ENCODE assay signal across 15 cellular contexts in genomic region chr12:12546314-12546772, GRCh38. TPM values are rescaled to one million over a fixed set of nuclear protein-coding genes. Genes with fewer than 3 reads are reported as not detected.
DNase-seq lines count a peak whose midpoint lies in the region; ATAC-seq and TF ChIP-seq lines count a peak whose summit lies in the region.
"Had no signal": no experiment of that assay in that cellular context is flagged by ENCODE, and none has a peak within 500 bp of the region (broad histone marks: within the 10 kb centered on the region; RNA-seq: fewer than 3 reads in every experiment).

No MANE protein-coding gene starts in this region.

- H3K27me3 ChIP-seq in CD8-positive, alpha-beta memory T cell (ENCODE audit: insufficient read depth, low read length, poor library complexity, severe bottlenecking), result no peaks in the 10 kb centered on the region
- H3K27me3 ChIP-seq: colonic mucosa had no signal

- H3K36me3 ChIP-seq in CD8-positive, alpha-beta memory T cell (ENCODE audit: insufficient read depth, low read length), result no peaks in the 10 kb centered on the region
- H3K36me3 ChIP-seq: colonic mucosa had no signal

- peaks cover 2% of the 10 kb centered on the region for H3K4me1 ChIP-seq in CD8-positive, alpha-beta memory T cell (ENCODE audit: insufficient read depth, low read length)
- H3K4me1 ChIP-seq: colonic mucosa had no signal

- H3K27me3 Mint-ChIP-seq in natural killer cell treated with Interleukin-12 subunit alpha and Interleukin-12 subunit beta and Interleukin-15 and Interleukin-18, amount 100 ng/mL, for 72 hours, result peaks cover 0 to 3% of the 10 kb centered on the region in 2 donors
- no peaks in the 10 kb centered on the region for H3K27me3 Mint-ChIP-seq in CD8-positive, alpha-beta memory T cell
- H3K27me3 Mint-ChIP-seq: stimulated activated memory B cell treated with anti-CD40 and anti-IgM and Interleukin-4, amounts not matched to agents 10 μg/mL and 1 μg/mL and 100 μg/mL, for 72 hours had no signal

- H3K27ac Mint-ChIP-seq in natural killer cell treated with Interleukin-12 subunit alpha and Interleukin-12 subunit beta and Interleukin-15 and Interleukin-18, amount 100 ng/mL, for 72 hours, result no peak overlapping the region
- peak overlapping the region in 1 of 8 donors; percentile 24 for H3K27ac Mint-ChIP-seq in CD8-positive, alpha-beta memory T cell
- H3K27ac Mint-ChIP-seq: activated CD8-positive, alpha-beta T cell treated with anti-CD3 and anti-CD28 coated beads, Interleukin-2, amount 10 ng/mL, durations not matched to agents 7 days and 5 days; stimulated activated memory B cell treated with anti-CD40 and anti-IgM and Interleukin-4, amounts not matched to agents 10 μg/mL and 1 μg/mL and 100 μg/mL, for 72 hours had no signal

- no peak overlapping the region for H3K4me3 Mint-ChIP-seq in natural killer cell treated with Interleukin-12 subunit alpha and Interleukin-12 subunit beta and Interleukin-15 and Interleukin-18, amount 100 ng/mL, for 72 hours
- H3K4me3 Mint-ChIP-seq in CD8-positive, alpha-beta memory T cell, result no peak overlapping the region
- H3K4me3 Mint-ChIP-seq: activated CD8-positive, alpha-beta T cell treated with anti-CD3 and anti-CD28 coated beads, Interleukin-2, amount 10 ng/mL, durations not matched to agents 7 days and 5 days; stimulated activated memory B cell treated with anti-CD40 and anti-IgM and Interleukin-4, amounts not matched to agents 10 μg/mL and 1 μg/mL and 100 μg/mL, for 72 hours had no signal

- POLR2A ChIA-PET in CD8-positive, alpha-beta memory T cell (lab: Charles Lee), result no interaction called here

- ATAC-seq in HG02759 (IDR thresholded peaks at IDR 0.05; ENCODE audit: unreplicated experiment) (peak; percentile 51), GM18517 (IDR thresholded peaks at IDR 0.05; ENCODE audit: unreplicated experiment) (no peak)
- ATAC-seq in natural killer cell treated with Interleukin-12 subunit alpha and Interleukin-12 subunit beta and Interleukin-15 and Interleukin-18, amount 100 ng/mL, for 72 hours, result no peak
- ATAC-seq: activated CD8-positive, alpha-beta T cell treated with anti-CD3 and anti-CD28 coated beads, Interleukin-2, amount 10 ng/mL, durations not matched to agents 7 days and 5 days; stimulated activated memory B cell treated with anti-CD40 and anti-IgM and Interleukin-4, amounts not matched to agents 10 μg/mL and 1 μg/mL and 100 μg/mL, for 72 hours had no signal

- no peaks in the 10 kb centered on the region for H3K9me3 ChIP-seq in CD8-positive, alpha-beta memory T cell (ENCODE audit: low read length)
- H3K9me3 ChIP-seq: colonic mucosa had no signal

- DNase-seq in DMS53 treated with DMSO at 0.1 percent for 48 hours (lab: John Stamatoyannopoulos, UW; ENCODE audit: unreplicated experiment) (peak; percentile 100), NCI-H748 treated with DMSO at 0.1 percent for 48 hours (lab: John Stamatoyannopoulos, UW) (peak; percentile 79), kidney tubule cell (ENCODE audit: low spot score) (peak; percentile 54), GM20000 (ENCODE audit: low spot score) (no peak)
- DNase-seq in natural killer cell treated with Interleukin-12 subunit alpha and Interleukin-12 subunit beta and Interleukin-15 and Interleukin-18, amount 100 ng/mL, for 72 hours (ENCODE audit: low spot score), result no peak
- DNase-seq in CD8-positive, alpha-beta memory T cell, result no peak
- DNase-seq: activated CD8-positive, alpha-beta T cell treated with anti-CD3 and anti-CD28 coated beads, Interleukin-2, amount 10 ng/mL, durations not matched to agents 7 days and 5 days; colonic mucosa; DMS79 treated with DMSO at 0.1 percent for 48 hours; islet precursor cell; nucleus accumbens had no signal

- peaks cover 4 to 12% of the 10 kb centered on the region in 2 donors for H3K4me1 Mint-ChIP-seq in natural killer cell treated with Interleukin-12 subunit alpha and Interleukin-12 subunit beta and Interleukin-15 and Interleukin-18, amount 100 ng/mL, for 72 hours (ENCODE audit: low read depth in 2 of 2)
- peaks cover 26 to 45% (median 40%) of the 10 kb centered on the region in 3 donors for H3K4me1 Mint-ChIP-seq in CD8-positive, alpha-beta memory T cell

- TF ChIP-seq CTCF in GM20000 (IDR thresholded peaks at IDR 0.05; ENCODE audit: extremely low read depth, missing control alignments), result no peak

- H3K4me3 ChIP-seq in CD8-positive, alpha-beta memory T cell (ENCODE audit: low read length), result no peak overlapping the region
- H3K4me3 ChIP-seq: colonic mucosa, SK-N-MC had no signal

- H3K36me3 Mint-ChIP-seq in natural killer cell treated with Interleukin-12 subunit alpha and Interleukin-12 subunit beta and Interleukin-15 and Interleukin-18, amount 100 ng/mL, for 72 hours, result no peaks in the 10 kb centered on the region
- peaks cover 6 to 19% (median 10%) of the 10 kb centered on the region in 3 donors for H3K36me3 Mint-ChIP-seq in CD8-positive, alpha-beta memory T cell
- H3K36me3 Mint-ChIP-seq: stimulated activated memory B cell treated with anti-CD40 and anti-IgM and Interleukin-4, amounts not matched to agents 10 μg/mL and 1 μg/mL and 100 μg/mL, for 72 hours had no signal

- CTCF ChIA-PET in CD8-positive, alpha-beta memory T cell (lab: Charles Lee), result interaction anchor here (0.8 kb wide), 1 partner anchor 189 kb away, joined by 3 read pairs; the partner anchor contains the start of gene BORCS5

- H3K9me3 Mint-ChIP-seq in natural killer cell treated with Interleukin-12 subunit alpha and Interleukin-12 subunit beta and Interleukin-15 and Interleukin-18, amount 100 ng/mL, for 72 hours, result no peaks in the 10 kb centered on the region
- H3K9me3 Mint-ChIP-seq in CD8-positive, alpha-beta memory T cell, result no peaks in the 10 kb centered on the region
- H3K9me3 Mint-ChIP-seq: stimulated activated memory B cell treated with anti-CD40 and anti-IgM and Interleukin-4, amounts not matched to agents 10 μg/mL and 1 μg/mL and 100 μg/mL, for 72 hours had no signal

- H3K27ac ChIP-seq in CD8-positive, alpha-beta memory T cell (ENCODE audit: low read depth, low read length), result no peak overlapping the region
- H3K27ac ChIP-seq: colonic mucosa, SK-N-MC had no signal

RNA-seq across cellular contexts. Expression of gene DUSP16, which starts 16.3 kb away (rescaled TPM):
- total RNA-seq in natural killer cell treated with Interleukin-12 subunit alpha and Interleukin-12 subunit beta and Interleukin-15 and Interleukin-18, amount 100 ng/mL, for 72 hours, result 10 to 100 TPM; 21.8 to 22.8 TPM
- 10 to 100 TPM; 37.5 to 41.2 TPM for total RNA-seq in CD8-positive, alpha-beta memory T cell
- 10.3 TPM for polyA plus RNA-seq in CD8-positive, alpha-beta memory T cell

Comparison
In these comparisons a context has a peak if more than half of its experiments do, and no peak if none do; other contexts are left out.
1. DNase-seq: peak in DMS53 treated with DMSO at 0.1 percent for 48 hours (single experiment), NCI-H748 treated with DMSO at 0.1 percent for 48 hours (single experiment) and kidney tubule cell (single experiment); none in natural killer cell treated with Interleukin-12 subunit alpha and Interleukin-12 subunit beta and Interleukin-15 and Interleukin-18, amount 100 ng/mL, for 72 hours (single experiment), CD8-positive, alpha-beta memory T cell (0 of 5) and GM20000 (single experiment).